In genomic region chr5:172848419-172848818, GRCh38 we compare ENCODE assay signal across 25 cellular contexts. TPM values are rescaled to one million over a fixed set of nuclear protein-coding genes. Genes with fewer than 3 reads are reported as not detected.
DNase-seq lines count a peak whose midpoint lies in the region; ATAC-seq and TF ChIP-seq lines count a peak whose summit lies in the region.
"Had no signal": no experiment of that assay in that cellular context is flagged by ENCODE, and none has a peak within 500 bp of the region (broad histone marks: within the 10 kb centered on the region; RNA-seq: fewer than 3 reads in every experiment).

No MANE protein-coding gene starts in this region.

- no peaks in the 10 kb centered on the region for H3K9me3 ChIP-seq in vagina
- H3K9me3 ChIP-seq: body of pancreas, left ventricle myocardium inferior, spleen, thoracic aorta had no signal

- H3K27ac Mint-ChIP-seq in natural killer cell (peak overlapping the region; percentile 82 to 89), mesothelial cell of epicardium (peak overlapping the region; percentile 1)
- peak overlapping the region in 1 of 2 donors; percentile 83 for H3K27ac Mint-ChIP-seq in natural killer cell treated with Interleukin-12 subunit alpha and Interleukin-12 subunit beta and Interleukin-15 and Interleukin-18, amount 100 ng/mL, for 72 hours
- H3K27ac Mint-ChIP-seq in central memory CD8-positive, alpha-beta T cell (ENCODE audit: low read depth): peak overlapping the region; percentile 63
- H3K27ac Mint-ChIP-seq: activated naive CD8-positive, alpha-beta T cell; dendritic cell treated with granulocyte-macrophage colony-stimulating factor and Interleukin-4, amounts not matched to agents 40 ng/mL and 50 ng/mL, for 4 days; progenitor cell of endocrine pancreas; T-helper 1 cell treated with Interleukin-12 subunit alpha and Interleukin-12 subunit beta and Interleukin-4 antibody, amounts not matched to agents 30 μg/mL and 1 μg/mL, for 36 hours had no signal

- DNase-seq in natural killer cell (no peak), mesothelial cell of epicardium (ENCODE audit: low spot score in 2 of 2, unreplicated experiment in 2 of 2) (no peak), vagina (ENCODE audit: extremely low spot score in 2 of 2) (no peak)
- no peak for DNase-seq in natural killer cell treated with Interleukin-12 subunit alpha and Interleukin-12 subunit beta and Interleukin-15 and Interleukin-18, amount 100 ng/mL, for 72 hours (ENCODE audit: low spot score)
- no peak for DNase-seq in central memory CD8-positive, alpha-beta T cell (ENCODE audit: low spot score in 2 of 2)
- DNase-seq in stimulated activated naive CD4-positive, alpha-beta T cell treated with Interleukin-2 at 50 U/mL for 16 hours (lab: John Stamatoyannopoulos, UW): no peak
- DNase-seq: activated CD4-positive, CD25-positive, alpha-beta regulatory T cell; body of pancreas; DMS79 treated with DMSO at 0.1 percent for 48 hours; GOT3; left ventricle myocardium inferior; NCI-H1092; NCI-H2107; NCI-H510A treated with DMSO at 0.1 percent for 48 hours; SHP77; spleen; stimulated activated CD8-positive, alpha-beta memory T cell treated with anti-CD3 and anti-CD28 coated beads, Interleukin-4, amount 100 ng/mL, for 48 hours had no signal

- H3K36me3 Mint-ChIP-seq in natural killer cell (no peaks in the 10 kb centered on the region), mesothelial cell of epicardium (peaks cover 4% of the 10 kb centered on the region)
- no peaks in the 10 kb centered on the region for H3K36me3 Mint-ChIP-seq in natural killer cell treated with Interleukin-12 subunit alpha and Interleukin-12 subunit beta and Interleukin-15 and Interleukin-18, amount 100 ng/mL, for 72 hours
- H3K36me3 Mint-ChIP-seq in central memory CD8-positive, alpha-beta T cell (ENCODE audit: insufficient read depth): peaks cover 3% of the 10 kb centered on the region

- ATAC-seq in natural killer cell: no peak
- ATAC-seq in natural killer cell treated with Interleukin-12 subunit alpha and Interleukin-12 subunit beta and Interleukin-15 and Interleukin-18, amount 100 ng/mL, for 72 hours: no peak
- ATAC-seq in central memory CD8-positive, alpha-beta T cell (replicated peaks; ENCODE audit: extremely low read depth, poor library complexity, severe bottlenecking): no peak
- ATAC-seq in HG03521 (IDR thresholded peaks at IDR 0.05; ENCODE audit: unreplicated experiment): no peak
- ATAC-seq in HG02759 (IDR thresholded peaks at IDR 0.05; ENCODE audit: unreplicated experiment): no peak
- ATAC-seq: body of pancreas had no signal

- H3K27me3 ChIP-seq in vagina: no peaks in the 10 kb centered on the region
- H3K27me3 ChIP-seq: body of pancreas, spleen had no signal

- H3K4me1 Mint-ChIP-seq in natural killer cell: peaks cover 54 to 67% of the 10 kb centered on the region in 2 donors
- H3K4me1 Mint-ChIP-seq in natural killer cell treated with Interleukin-12 subunit alpha and Interleukin-12 subunit beta and Interleukin-15 and Interleukin-18, amount 100 ng/mL, for 72 hours (ENCODE audit: low read depth in 2 of 2): peaks cover 45 to 54% of the 10 kb centered on the region in 2 donors
- H3K4me1 Mint-ChIP-seq in central memory CD8-positive, alpha-beta T cell: peaks cover 70% of the 10 kb centered on the region
- no peaks in the 10 kb centered on the region for H3K4me1 Mint-ChIP-seq in mesothelial cell of epicardium

- peak overlapping the region; percentile 64 for H3K27ac ChIP-seq in vagina
- H3K27ac ChIP-seq: body of pancreas, HL-60, left ventricle myocardium inferior, thoracic aorta had no signal

- TF ChIP-seq CTCF in natural killer cell (IDR thresholded peaks at IDR 0.05): no peak
- TF ChIP-seq CTCF in mesothelial cell of epicardium (IDR thresholded peaks at IDR 0.05; ENCODE audit: unreplicated experiment): no peak
- no peak for TF ChIP-seq CTCF in vagina (IDR thresholded peaks at IDR 0.05)

- H3K4me3 Mint-ChIP-seq in natural killer cell (no peak overlapping the region), mesothelial cell of epicardium (no peak overlapping the region)
- H3K4me3 Mint-ChIP-seq in natural killer cell treated with Interleukin-12 subunit alpha and Interleukin-12 subunit beta and Interleukin-15 and Interleukin-18, amount 100 ng/mL, for 72 hours: no peak overlapping the region
- no peak overlapping the region for H3K4me3 Mint-ChIP-seq in central memory CD8-positive, alpha-beta T cell
- H3K4me3 Mint-ChIP-seq: activated naive CD8-positive, alpha-beta T cell; dendritic cell treated with granulocyte-macrophage colony-stimulating factor and Interleukin-4, amounts not matched to agents 40 ng/mL and 50 ng/mL, for 4 days; T-helper 1 cell treated with Interleukin-12 subunit alpha and Interleukin-12 subunit beta and Interleukin-4 antibody, amounts not matched to agents 30 μg/mL and 1 μg/mL, for 36 hours had no signal

- H3K27me3 Mint-ChIP-seq in natural killer cell (ENCODE audit: low read depth in 2 of 2) (no peaks in the 10 kb centered on the region), mesothelial cell of epicardium (ENCODE audit: low read depth) (no peaks in the 10 kb centered on the region)
- H3K27me3 Mint-ChIP-seq in natural killer cell treated with Interleukin-12 subunit alpha and Interleukin-12 subunit beta and Interleukin-15 and Interleukin-18, amount 100 ng/mL, for 72 hours: no peaks in the 10 kb centered on the region
- no peaks in the 10 kb centered on the region for H3K27me3 Mint-ChIP-seq in central memory CD8-positive, alpha-beta T cell
- H3K27me3 Mint-ChIP-seq: activated naive CD8-positive, alpha-beta T cell; dendritic cell treated with granulocyte-macrophage colony-stimulating factor and Interleukin-4, amounts not matched to agents 40 ng/mL and 50 ng/mL, for 4 days; progenitor cell of endocrine pancreas had no signal

- TF ChIP-seq POLR2A in vagina (IDR thresholded peaks at IDR 0.05): no peak

- peaks cover 61% of the 10 kb centered on the region for H3K4me1 ChIP-seq in vagina

- no peak overlapping the region for H3K4me3 ChIP-seq in vagina
- H3K4me3 ChIP-seq: body of pancreas, left ventricle myocardium inferior, spleen, thoracic aorta had no signal

- H3K9me3 Mint-ChIP-seq in natural killer cell (no peaks in the 10 kb centered on the region), mesothelial cell of epicardium (no peaks in the 10 kb centered on the region)
- H3K9me3 Mint-ChIP-seq in natural killer cell treated with Interleukin-12 subunit alpha and Interleukin-12 subunit beta and Interleukin-15 and Interleukin-18, amount 100 ng/mL, for 72 hours: no peaks in the 10 kb centered on the region
- no peaks in the 10 kb centered on the region for H3K9me3 Mint-ChIP-seq in central memory CD8-positive, alpha-beta T cell
- H3K9me3 Mint-ChIP-seq: dendritic cell treated with granulocyte-macrophage colony-stimulating factor and Interleukin-4, amounts not matched to agents 40 ng/mL and 50 ng/mL, for 4 days; T-helper 1 cell treated with Interleukin-12 subunit alpha and Interleukin-12 subunit beta and Interleukin-4 antibody, amounts not matched to agents 30 μg/mL and 1 μg/mL, for 36 hours had no signal

- intact Hi-C loops in natural killer cell (cut with micrococcal nuclease): loop anchor here (5.0 kb wide), 2 partner anchors 34 to 84 kb away; no protein-coding TSS in a partner anchor
- intact Hi-C loops in vagina (cut with DNase I): no loop called here

- H3K36me3 ChIP-seq in vagina: no peaks in the 10 kb centered on the region
- H3K36me3 ChIP-seq: left ventricle myocardium inferior had no signal

RNA-seq across cellular contexts. Expression of gene ERGIC1, which starts 14.4 kb away (rescaled TPM):
- 100 to 1,000 TPM in 2 of 3 donors, 10 to 100 TPM in 1; 86.2 to 126 (median 121) TPM for total RNA-seq in natural killer cell
- total RNA-seq in natural killer cell treated with Interleukin-12 subunit alpha and Interleukin-12 subunit beta and Interleukin-15 and Interleukin-18, amount 100 ng/mL, for 72 hours: 10 to 100 TPM; 50.8 to 51.4 TPM
- 107 to 110 TPM (median 109 TPM) in 3 replicates for total RNA-seq in mesothelial cell of epicardium
- total RNA-seq in vagina: 97.2 TPM
